In genomic region chr12:92619026-92619425, GRCh38 we compare ENCODE assay signal across 21 cellular contexts.
"Had no signal": no experiment of that assay in that cellular context is flagged by ENCODE, and none has a peak within 500 bp of the region (broad histone marks: within the 10 kb centered on the region; RNA-seq: fewer than 3 reads in every experiment).

No MANE protein-coding gene starts in this region.

- FAIRE-seq: RCC 7860 had no signal

- DNase-seq: activated CD4-positive, alpha-beta T cell treated with anti-CD3 and anti-CD28 coated beads, Interleukin-2, amount 10 ng/mL, durations not matched to agents 24 days and 14 days; activated CD4-positive, alpha-beta T cell treated with anti-CD3 and anti-CD28 coated beads, Interleukin-2, amount 50 U/mL, for 48 hours; activated CD4-positive, CD25-positive, alpha-beta regulatory T cell treated with anti-CD3 and anti-CD28 coated beads, Interleukin-2, amount 50 U/mL, for 72 hours; activated CD8-positive, alpha-beta memory T cell treated with anti-CD3 and anti-CD28 coated beads, Interleukin-2, amount 10 ng/mL, durations not matched to agents 7 days and 5 days; activated effector memory CD4-positive, alpha-beta T cell treated with Interleukin-2 at 50 U/mL for 16 hours; activated naive CD4-positive, alpha-beta T cell; activated T-cell treated with anti-CD3 and anti-CD28 coated beads, Interleukin-2, amount 50 U/mL, for 24 hours; aorta; Kasumi-1; KBM-7; NCI-H1092; NCI-H1417; NCI-H1930; NCI-H2107; NCI-H510A treated with DMSO at 0.1 percent for 48 hours; NCI-H69; SHP77 treated with DMSO at 0.1 percent for 48 hours; T-helper 17 cell; T-helper 9 cell had no signal

- ATAC-seq: activated CD8-positive, alpha-beta memory T cell treated with anti-CD3 and anti-CD28 coated beads, Interleukin-2, amount 10 ng/mL, durations not matched to agents 7 days and 5 days; T-helper 17 cell; WTC11 had no signal
